ENCODE assay signal across 23 cellular contexts in the genomic region with DNA sequence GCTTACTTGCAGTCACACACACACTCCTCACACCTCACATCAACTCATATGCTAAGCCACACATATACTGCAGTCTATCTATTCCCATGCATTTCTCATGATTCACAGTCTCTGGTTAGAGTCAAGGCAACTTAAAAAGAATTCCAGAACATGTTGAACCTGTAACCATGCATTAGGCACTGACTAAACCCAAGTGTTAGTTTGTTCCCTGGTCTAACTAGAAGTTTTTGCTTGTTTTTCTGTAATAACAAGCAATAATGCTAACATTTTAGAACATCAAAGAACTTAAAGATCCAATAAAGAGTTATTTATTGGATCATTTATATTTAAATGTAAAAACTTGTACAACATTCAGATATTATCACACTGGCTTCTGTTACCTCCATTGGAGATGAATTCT.
"Had no signal": no experiment of that assay in that cellular context is flagged by ENCODE, and none has a peak within 500 bp of the region (broad histone marks: within the 10 kb centered on the region; RNA-seq: fewer than 3 reads in every experiment).

No MANE protein-coding gene starts in this region.

- H3K27me3 ChIP-seq: foreskin keratinocyte, neural progenitor cell, ovary, right atrium auricular region, sigmoid colon, stomach, thyroid gland, uterus had no signal

- H3K27ac ChIP-seq: foreskin keratinocyte, neural progenitor cell, ovary, right atrium auricular region, sigmoid colon, skin epidermis, stomach, thyroid gland, uterus had no signal

- H3K36me3 ChIP-seq: neural progenitor cell, ovary, right atrium auricular region, sigmoid colon, stomach, thyroid gland, uterus had no signal

- H2AFZ ChIP-seq: neural progenitor cell had no signal

- H3K4me2 ChIP-seq: neural progenitor cell had no signal

- H3K9ac ChIP-seq: neural progenitor cell had no signal

- H3K4me1 ChIP-seq: foreskin keratinocyte, neural progenitor cell, right atrium auricular region, stomach, thyroid gland, uterus had no signal

- H3K9me3 Mint-ChIP-seq: neural progenitor cell, type B pancreatic cell had no signal

- H3K27ac Mint-ChIP-seq: dendritic cell treated with granulocyte-macrophage colony-stimulating factor and Interleukin-4, amounts not matched to agents 40 ng/mL and 50 ng/mL, for 4 days; effector memory CD8-positive, alpha-beta T cell; natural killer cell; neural progenitor cell; type B pancreatic cell had no signal

- H3K4me1 Mint-ChIP-seq: natural killer cell, neural progenitor cell had no signal

- ATAC-seq: effector memory CD8-positive, alpha-beta T cell; foreskin keratinocyte; left lobe of liver; natural killer cell had no signal

- H3K9me3 ChIP-seq: ovary, right atrium auricular region, sigmoid colon, thyroid gland, uterus had no signal

- H3K4me3 ChIP-seq: neural progenitor cell, ovary, right atrium auricular region, sigmoid colon, skin epidermis, stomach, thyroid gland, uterus had no signal

- H3K27me3 Mint-ChIP-seq: dendritic cell treated with granulocyte-macrophage colony-stimulating factor and Interleukin-4, amounts not matched to agents 40 ng/mL and 50 ng/mL, for 4 days; effector memory CD8-positive, alpha-beta T cell; type B pancreatic cell had no signal

- H3K4me3 Mint-ChIP-seq: dendritic cell treated with granulocyte-macrophage colony-stimulating factor and Interleukin-4, amounts not matched to agents 40 ng/mL and 50 ng/mL, for 4 days; effector memory CD8-positive, alpha-beta T cell; natural killer cell; neural progenitor cell; type B pancreatic cell had no signal

- H3K36me3 Mint-ChIP-seq: natural killer cell, neural progenitor cell, type B pancreatic cell had no signal

- DNase-seq: effector memory CD8-positive, alpha-beta T cell; erythroblast; head of caudate nucleus; hippocampal formation; islet precursor cell; mammary epithelial cell; natural killer cell; nucleus accumbens; ovary; sigmoid colon; stimulated activated CD4-positive, alpha-beta T cell treated with anti-CD3 and anti-CD28 coated beads, Interleukin-12 subunit alpha, Interleukin-12 subunit beta, amount 100 ng/mL, for 4 hours; stimulated activated naive CD4-positive, alpha-beta T cell; stomach; substantia nigra; thyroid gland; uterus had no signal
